In genomic region chrX:52452031-52452430, GRCh38 we compare ENCODE assay signal across 3 cellular contexts. TPM values are rescaled to one million over a fixed set of nuclear protein-coding genes. Genes with fewer than 3 reads are reported as not detected.
"Had no signal": no experiment of that assay in that cellular context is flagged by ENCODE, and none has a peak within 500 bp of the region (broad histone marks: within the 10 kb centered on the region; RNA-seq: fewer than 3 reads in every experiment).

No MANE protein-coding gene starts in this region.

RNA-seq across cellular contexts. Expression of gene XAGE1A, which starts 43.6 kb away (rescaled TPM):
- total RNA-seq: LHCN-M2, M059J, MCF 10A had no signal
